8 cellular contexts compared by ENCODE assay signal in genomic region chr18:51195602-51196115, GRCh38. TPM values are rescaled to one million over a fixed set of nuclear protein-coding genes. Genes with fewer than 3 reads are reported as not detected.
DNase-seq lines count a peak whose midpoint lies in the region; ATAC-seq lines count a peak whose summit lies in the region.

No MANE protein-coding gene starts in this region.

- H3K27me3 Mint-ChIP-seq in natural killer cell treated with Interleukin-12 subunit alpha and Interleukin-12 subunit beta and Interleukin-15 and Interleukin-18, amount 100 ng/mL, for 72 hours = no peaks in the 10 kb centered on the region

- ATAC-seq in natural killer cell treated with Interleukin-12 subunit alpha and Interleukin-12 subunit beta and Interleukin-15 and Interleukin-18, amount 100 ng/mL, for 72 hours = no peak
- no peak for ATAC-seq in HG02623 (IDR thresholded peaks at IDR 0.05; ENCODE audit: unreplicated experiment)

- peaks cover 45 to 56% of the 10 kb centered on the region in 2 donors for H3K4me1 Mint-ChIP-seq in natural killer cell treated with Interleukin-12 subunit alpha and Interleukin-12 subunit beta and Interleukin-15 and Interleukin-18, amount 100 ng/mL, for 72 hours (ENCODE audit: low read depth in 2 of 2)

- WGBS in esophagus, 2 donors = 0 to 2% methylated on average over 10 of the region's 10 CpGs

- H3K4me1 ChIP-seq in esophagus (ENCODE audit: control insufficient read depth in 2 of 2, insufficient read depth in 2 of 2, low read length in 1 of 2) = no peaks in the 10 kb centered on the region

- no peaks in the 10 kb centered on the region for H3K9me3 ChIP-seq in esophagus (ENCODE audit: control insufficient read depth in 2 of 2, insufficient read depth in 1 of 2, low read depth in 1 of 2, low read length in 1 of 2)

- no peaks in the 10 kb centered on the region for H3K36me3 ChIP-seq in esophagus (ENCODE audit: control insufficient read depth in 2 of 2, insufficient read depth in 2 of 2, low read length in 1 of 2)

- no peaks in the 10 kb centered on the region for H3K27me3 ChIP-seq in esophagus (ENCODE audit: control insufficient read depth in 1 of 2, insufficient read depth in 2 of 2, low read length in 2 of 2)

- no peaks in the 10 kb centered on the region for H3K9me3 Mint-ChIP-seq in natural killer cell treated with Interleukin-12 subunit alpha and Interleukin-12 subunit beta and Interleukin-15 and Interleukin-18, amount 100 ng/mL, for 72 hours

- peak overlapping the region; percentile 99 to 100 for H3K27ac ChIP-seq in esophagus (ENCODE audit: low read depth in 2 of 2, low read length in 1 of 2)

- H3K27ac Mint-ChIP-seq in natural killer cell treated with Interleukin-12 subunit alpha and Interleukin-12 subunit beta and Interleukin-15 and Interleukin-18, amount 100 ng/mL, for 72 hours = peak overlapping the region; percentile 86 to 93

- peak overlapping the region; percentile 82 to 94 for H3K4me3 ChIP-seq in esophagus (ENCODE audit: low read depth in 1 of 2, low read length in 2 of 2)

- peak overlapping the region; percentile 94 for H3K4me3 Mint-ChIP-seq in natural killer cell treated with Interleukin-12 subunit alpha and Interleukin-12 subunit beta and Interleukin-15 and Interleukin-18, amount 100 ng/mL, for 72 hours

- DNase-seq in Ammon's horn (ENCODE audit: low spot score) = peak; percentile 53
- peak; percentile 32 for DNase-seq in HCEC 1CT
- DNase-seq in NCI-H510A (lab: John Stamatoyannopoulos, UW) = peak; percentile 12
- DNase-seq in activated CD4-positive, alpha-beta T cell treated with anti-CD3 and anti-CD28 coated beads, Interleukin-2, amount 50 U/mL, for 4 hours = peak; percentile 5 to 18
- no peak for DNase-seq in natural killer cell treated with Interleukin-12 subunit alpha and Interleukin-12 subunit beta and Interleukin-15 and Interleukin-18, amount 100 ng/mL, for 72 hours (ENCODE audit: low spot score)
- DNase-seq in OCI-M2 (lab: John Stamatoyannopoulos, UW; ENCODE audit: unreplicated experiment) = no peak

- H3K36me3 Mint-ChIP-seq in natural killer cell treated with Interleukin-12 subunit alpha and Interleukin-12 subunit beta and Interleukin-15 and Interleukin-18, amount 100 ng/mL, for 72 hours = peaks cover 23% of the 10 kb centered on the region

RNA-seq across cellular contexts. Expression of gene MEX3C, which starts 1.8 kb away (rescaled TPM):
- polyA plus RNA-seq in esophagus = 1 to 10 TPM; 8.0 to 8.1 TPM
- total RNA-seq in natural killer cell treated with Interleukin-12 subunit alpha and Interleukin-12 subunit beta and Interleukin-15 and Interleukin-18, amount 100 ng/mL, for 72 hours = 100 to 1,000 TPM in 1 of 2 donors, 10 to 100 TPM in 1; 91.8 to 174 TPM

Comparison
In these comparisons a context has a peak if more than half of its experiments do, and no peak if none do; other contexts are left out.
1. DNase-seq: peak in Ammon's horn (single experiment), HCEC 1CT (single experiment), NCI-H510A (single experiment) and activated CD4-positive, alpha-beta T cell treated with anti-CD3 and anti-CD28 coated beads, Interleukin-2, amount 50 U/mL, for 4 hours (2 of 2); none in natural killer cell treated with Interleukin-12 subunit alpha and Interleukin-12 subunit beta and Interleukin-15 and Interleukin-18, amount 100 ng/mL, for 72 hours (single experiment) and OCI-M2 (single experiment).